1 cellular context compared by ENCODE assay signal in the genomic region with DNA sequence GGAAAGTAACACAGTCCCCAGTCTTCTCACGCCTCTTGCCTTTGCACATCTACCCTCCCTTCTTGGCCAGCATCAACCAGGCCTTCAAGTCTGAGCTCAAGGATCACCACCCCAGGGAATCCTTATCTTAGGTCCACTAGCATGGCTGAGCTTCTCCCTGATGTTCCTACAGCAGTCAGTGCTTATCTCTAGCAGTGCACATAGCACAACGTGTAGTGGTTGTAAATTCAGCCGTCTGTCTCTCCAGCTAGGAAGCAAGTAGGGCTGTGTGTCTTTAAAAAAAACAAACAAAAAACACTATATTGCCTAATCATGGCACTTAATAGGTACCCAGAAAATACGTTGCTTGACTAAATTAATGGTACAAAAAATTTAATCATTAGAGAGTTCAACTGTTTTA.
TF ChIP-seq lines count a peak whose summit lies in the region.

No MANE protein-coding gene starts in this region.

TF ChIP-seq in K562, 482 proteins besides CTCF, POLR2A, EP300 and RAD21 (continued from another document and continues in another):
- TF ChIP-seq, protein P1, sequence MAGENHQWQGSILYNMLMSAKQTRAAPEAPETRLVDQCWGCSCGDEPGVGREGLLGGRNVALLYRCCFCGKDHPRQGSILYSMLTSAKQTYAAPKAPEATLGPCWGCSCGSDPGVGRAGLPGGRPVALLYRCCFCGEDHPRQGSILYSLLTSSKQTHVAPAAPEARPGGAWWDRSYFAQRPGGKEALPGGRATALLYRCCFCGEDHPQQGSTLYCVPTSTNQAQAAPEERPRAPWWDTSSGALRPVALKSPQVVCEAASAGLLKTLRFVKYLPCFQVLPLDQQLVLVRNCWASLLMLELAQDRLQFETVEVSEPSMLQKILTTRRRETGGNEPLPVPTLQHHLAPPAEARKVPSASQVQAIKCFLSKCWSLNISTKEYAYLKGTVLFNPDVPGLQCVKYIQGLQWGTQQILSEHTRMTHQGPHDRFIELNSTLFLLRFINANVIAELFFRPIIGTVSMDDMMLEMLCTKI (IDR thresholded peaks at IDR 0.05; ENCODE audit: partially characterized antibody): no peak
- TF ChIP-seq TAF7 (tag; IDR thresholded peaks at IDR 0.05): no peak
- no peak for TF ChIP-seq ZNF445 (CRISPR knock-in tag; IDR thresholded peaks at IDR 0.05; ENCODE audit: low read depth)
- TF ChIP-seq ZNF384 (IDR thresholded peaks at IDR 0.05; ENCODE audit: low read depth, low read length): peak; percentile 59; the same call in 1 of the 2 replicates
- no peak for TF ChIP-seq GATAD2A (IDR thresholded peaks at IDR 0.05)
- TF ChIP-seq KDM1A (IDR thresholded peaks at IDR 0.05): peak; percentile 94 to 95
- TF ChIP-seq, protein P2, sequence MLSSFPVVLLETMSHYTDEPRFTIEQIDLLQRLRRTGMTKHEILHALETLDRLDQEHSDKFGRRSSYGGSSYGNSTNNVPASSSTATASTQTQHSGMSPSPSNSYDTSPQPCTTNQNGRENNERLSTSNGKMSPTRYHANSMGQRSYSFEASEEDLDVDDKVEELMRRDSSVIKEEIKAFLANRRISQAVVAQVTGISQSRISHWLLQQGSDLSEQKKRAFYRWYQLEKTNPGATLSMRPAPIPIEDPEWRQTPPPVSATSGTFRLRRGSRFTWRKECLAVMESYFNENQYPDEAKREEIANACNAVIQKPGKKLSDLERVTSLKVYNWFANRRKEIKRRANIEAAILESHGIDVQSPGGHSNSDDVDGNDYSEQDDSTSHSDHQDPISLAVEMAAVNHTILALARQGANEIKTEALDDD (IDR thresholded peaks at IDR 0.05): peak; percentile 91
- no peak for TF ChIP-seq ZNF23 (CRISPR knock-in tag; IDR thresholded peaks at IDR 0.05)
- TF ChIP-seq HDGF (IDR thresholded peaks at IDR 0.05): no peak
- no peak for TF ChIP-seq HMGN3 (IDR thresholded peaks at IDR 0.05; ENCODE audit: borderline replicate concordance, extremely low read depth, insufficient read length, low read depth, low read length)
- peak; percentile 76; the same call in 1 of the 2 replicates for TF ChIP-seq BCOR (IDR thresholded peaks at IDR 0.05)
- TF ChIP-seq MTA2 (IDR thresholded peaks at IDR 0.05; ENCODE audit: low read depth): peak; percentile 79
- TF ChIP-seq ILF3 (IDR thresholded peaks at IDR 0.05; ENCODE audit: borderline replicate concordance): 0 out of 2 replicates have a peak, but pooled peaks have one; percentile 12
- TF ChIP-seq SIN3A (IDR thresholded peaks at IDR 0.05; ENCODE audit: borderline replicate concordance in 2 of 2, control insufficient read depth in 1 of 2, low read depth in 2 of 2, low read length in 2 of 2): no peak
- peak; percentile 54; the same call in 1 of the 2 replicates for TF ChIP-seq ZEB2 (IDR thresholded peaks at IDR 0.05)
- TF ChIP-seq, protein P3, sequence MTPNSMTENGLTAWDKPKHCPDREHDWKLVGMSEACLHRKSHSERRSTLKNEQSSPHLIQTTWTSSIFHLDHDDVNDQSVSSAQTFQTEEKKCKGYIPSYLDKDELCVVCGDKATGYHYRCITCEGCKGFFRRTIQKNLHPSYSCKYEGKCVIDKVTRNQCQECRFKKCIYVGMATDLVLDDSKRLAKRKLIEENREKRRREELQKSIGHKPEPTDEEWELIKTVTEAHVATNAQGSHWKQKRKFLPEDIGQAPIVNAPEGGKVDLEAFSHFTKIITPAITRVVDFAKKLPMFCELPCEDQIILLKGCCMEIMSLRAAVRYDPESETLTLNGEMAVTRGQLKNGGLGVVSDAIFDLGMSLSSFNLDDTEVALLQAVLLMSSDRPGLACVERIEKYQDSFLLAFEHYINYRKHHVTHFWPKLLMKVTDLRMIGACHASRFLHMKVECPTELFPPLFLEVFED (CRISPR knock-in tag; conservative IDR thresholded peaks at IDR 0.05): no peak
- TF ChIP-seq, protein P4, sequence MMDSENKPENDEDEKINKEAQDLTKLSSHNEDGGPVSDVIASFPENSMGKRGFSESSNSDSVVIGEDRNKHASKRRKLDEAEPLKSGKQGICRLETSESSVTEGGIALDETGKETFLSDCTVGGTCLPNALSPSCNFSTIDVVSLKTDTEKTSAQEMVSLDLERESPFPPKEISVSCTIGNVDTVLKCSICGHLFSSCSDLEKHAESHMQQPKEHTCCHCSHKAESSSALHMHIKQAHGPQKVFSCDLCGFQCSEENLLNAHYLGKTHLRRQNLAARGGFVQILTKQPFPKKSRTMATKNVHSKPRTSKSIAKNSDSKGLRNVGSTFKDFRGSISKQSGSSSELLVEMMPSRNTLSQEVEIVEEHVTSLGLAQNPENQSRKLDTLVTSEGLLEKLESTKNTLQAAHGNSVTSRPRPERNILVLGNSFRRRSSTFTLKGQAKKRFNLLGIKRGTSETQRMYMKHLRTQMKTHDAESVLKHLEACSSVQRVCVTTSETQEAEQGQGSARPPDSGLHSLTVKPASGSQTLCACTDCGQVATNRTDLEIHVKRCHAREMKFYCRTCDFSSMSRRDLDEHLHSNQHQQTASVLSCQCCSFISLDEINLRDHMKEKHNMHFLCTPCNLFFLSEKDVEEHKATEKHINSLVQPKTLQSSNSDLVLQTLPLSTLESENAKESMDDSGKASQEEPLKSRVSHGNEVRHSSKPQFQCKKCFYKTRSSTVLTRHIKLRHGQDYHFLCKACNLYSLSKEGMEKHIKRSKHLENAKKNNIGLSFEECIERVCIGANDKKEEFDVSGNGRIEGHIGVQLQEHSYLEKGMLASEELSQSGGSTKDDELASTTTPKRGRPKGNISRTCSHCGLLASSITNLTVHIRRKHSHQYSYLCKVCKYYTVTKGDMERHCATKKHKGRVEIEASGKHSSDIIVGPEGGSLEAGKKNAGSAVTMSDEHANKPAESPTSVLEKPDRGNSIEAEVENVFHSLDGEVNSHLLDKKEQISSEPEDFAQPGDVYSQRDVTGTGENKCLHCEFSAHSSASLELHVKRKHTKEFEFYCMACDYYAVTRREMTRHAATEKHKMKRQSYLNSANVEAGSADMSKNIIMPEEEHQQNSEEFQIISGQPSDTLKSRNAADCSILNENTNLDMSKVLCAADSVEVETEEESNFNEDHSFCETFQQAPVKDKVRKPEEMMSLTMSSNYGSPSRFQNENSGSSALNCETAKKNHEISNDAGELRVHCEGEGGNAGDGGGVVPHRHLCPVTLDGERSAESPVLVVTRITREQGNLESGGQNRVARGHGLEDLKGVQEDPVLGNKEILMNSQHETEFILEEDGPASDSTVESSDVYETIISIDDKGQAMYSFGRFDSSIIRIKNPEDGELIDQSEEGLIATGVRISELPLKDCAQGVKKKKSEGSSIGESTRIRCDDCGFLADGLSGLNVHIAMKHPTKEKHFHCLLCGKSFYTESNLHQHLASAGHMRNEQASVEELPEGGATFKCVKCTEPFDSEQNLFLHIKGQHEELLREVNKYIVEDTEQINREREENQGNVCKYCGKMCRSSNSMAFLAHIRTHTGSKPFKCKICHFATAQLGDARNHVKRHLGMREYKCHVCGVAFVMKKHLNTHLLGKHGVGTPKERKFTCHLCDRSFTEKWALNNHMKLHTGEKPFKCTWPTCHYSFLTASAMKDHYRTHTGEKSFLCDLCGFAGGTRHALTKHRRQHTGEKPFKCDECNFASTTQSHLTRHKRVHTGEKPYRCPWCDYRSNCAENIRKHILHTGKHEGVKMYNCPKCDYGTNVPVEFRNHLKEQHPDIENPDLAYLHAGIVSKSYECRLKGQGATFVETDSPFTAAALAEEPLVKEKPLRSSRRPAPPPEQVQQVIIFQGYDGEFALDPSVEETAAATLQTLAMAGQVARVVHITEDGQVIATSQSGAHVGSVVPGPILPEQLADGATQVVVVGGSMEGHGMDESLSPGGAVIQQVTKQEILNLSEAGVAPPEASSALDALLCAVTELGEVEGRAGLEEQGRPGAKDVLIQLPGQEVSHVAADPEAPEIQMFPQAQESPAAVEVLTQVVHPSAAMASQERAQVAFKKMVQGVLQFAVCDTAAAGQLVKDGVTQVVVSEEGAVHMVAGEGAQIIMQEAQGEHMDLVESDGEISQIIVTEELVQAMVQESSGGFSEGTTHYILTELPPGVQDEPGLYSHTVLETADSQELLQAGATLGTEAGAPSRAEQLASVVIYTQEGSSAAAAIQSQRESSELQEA (IDR thresholded peaks at IDR 0.05; ENCODE audit: low read depth): no peak
- no peak for TF ChIP-seq HMG20B (CRISPR knock-in tag; IDR thresholded peaks at IDR 0.05)
- TF ChIP-seq U2AF1 (optimal IDR thresholded peaks at IDR 0.05; ENCODE audit: low read depth, low read length): no peak
- TF ChIP-seq ADNP (tag; IDR thresholded peaks at IDR 0.05): no peak
- no peak for TF ChIP-seq BDP1 (IDR thresholded peaks at IDR 0.05; ENCODE audit: insufficient read depth, insufficient read length)
- TF ChIP-seq SMAD4 (CRISPR knock-in tag; conservative IDR thresholded peaks at IDR 0.05): peak; percentile 76
- TF ChIP-seq PRPF4 (IDR thresholded peaks at IDR 0.05; ENCODE audit: insufficient read depth, low read depth, low read length, poor library complexity, severe bottlenecking): no peak
- TF ChIP-seq, protein P5, sequence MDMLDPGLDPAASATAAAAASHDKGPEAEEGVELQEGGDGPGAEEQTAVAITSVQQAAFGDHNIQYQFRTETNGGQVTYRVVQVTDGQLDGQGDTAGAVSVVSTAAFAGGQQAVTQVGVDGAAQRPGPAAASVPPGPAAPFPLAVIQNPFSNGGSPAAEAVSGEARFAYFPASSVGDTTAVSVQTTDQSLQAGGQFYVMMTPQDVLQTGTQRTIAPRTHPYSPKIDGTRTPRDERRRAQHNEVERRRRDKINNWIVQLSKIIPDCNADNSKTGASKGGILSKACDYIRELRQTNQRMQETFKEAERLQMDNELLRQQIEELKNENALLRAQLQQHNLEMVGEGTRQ (CRISPR knock-in tag; IDR thresholded peaks at IDR 0.05): no peak
- TF ChIP-seq, protein P6, sequence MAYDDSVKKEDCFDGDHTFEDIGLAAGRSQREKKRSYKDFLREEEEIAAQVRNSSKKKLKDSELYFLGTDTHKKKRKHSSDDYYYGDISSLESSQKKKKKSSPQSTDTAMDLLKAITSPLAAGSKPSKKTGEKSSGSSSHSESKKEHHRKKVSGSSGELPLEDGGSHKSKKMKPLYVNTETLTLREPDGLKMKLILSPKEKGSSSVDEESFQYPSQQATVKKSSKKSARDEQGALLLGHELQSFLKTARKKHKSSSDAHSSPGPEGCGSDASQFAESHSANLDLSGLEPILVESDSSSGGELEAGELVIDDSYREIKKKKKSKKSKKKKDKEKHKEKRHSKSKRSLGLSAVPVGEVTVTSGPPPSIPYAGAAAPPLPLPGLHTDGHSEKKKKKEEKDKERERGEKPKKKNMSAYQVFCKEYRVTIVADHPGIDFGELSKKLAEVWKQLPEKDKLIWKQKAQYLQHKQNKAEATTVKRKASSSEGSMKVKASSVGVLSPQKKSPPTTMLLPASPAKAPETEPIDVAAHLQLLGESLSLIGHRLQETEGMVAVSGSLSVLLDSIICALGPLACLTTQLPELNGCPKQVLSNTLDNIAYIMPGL (CRISPR knock-in tag; IDR thresholded peaks at IDR 0.05): no peak
- TF ChIP-seq RAD51 (IDR thresholded peaks at IDR 0.05; ENCODE audit: borderline replicate concordance, low read depth): peak; percentile 16; the same call in 1 of the 2 replicates
- TF ChIP-seq, protein P7, sequence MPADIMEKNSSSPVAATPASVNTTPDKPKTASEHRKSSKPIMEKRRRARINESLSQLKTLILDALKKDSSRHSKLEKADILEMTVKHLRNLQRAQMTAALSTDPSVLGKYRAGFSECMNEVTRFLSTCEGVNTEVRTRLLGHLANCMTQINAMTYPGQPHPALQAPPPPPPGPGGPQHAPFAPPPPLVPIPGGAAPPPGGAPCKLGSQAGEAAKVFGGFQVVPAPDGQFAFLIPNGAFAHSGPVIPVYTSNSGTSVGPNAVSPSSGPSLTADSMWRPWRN (IDR thresholded peaks at IDR 0.05; ENCODE audit: low read depth): no peak
- TF ChIP-seq MAZ (CRISPR knock-in tag; conservative IDR thresholded peaks at IDR 0.05 in 1 of 2, IDR thresholded peaks at IDR 0.05 in 1 of 2): no peak
- no peak for TF ChIP-seq RB1 (IDR thresholded peaks at IDR 0.05; ENCODE audit: low read depth)
- TF ChIP-seq TEAD2 (tag; IDR thresholded peaks at IDR 0.05): no peak
- TF ChIP-seq ETV6 (IDR thresholded peaks at IDR 0.05; ENCODE audit: borderline replicate concordance in 1 of 2, low read depth in 2 of 2, low read length in 1 of 2): no peak
- no peak for TF ChIP-seq ETV6 (CRISPR knock-in tag; IDR thresholded peaks at IDR 0.05; ENCODE audit: borderline replicate concordance)
- TF ChIP-seq ELF4 (CRISPR knock-in tag; IDR thresholded peaks at IDR 0.05): peak; percentile 58; the same call in 1 of the 2 replicates
- no peak for TF ChIP-seq E2F3 (CRISPR knock-in tag; IDR thresholded peaks at IDR 0.05)
- no peak for TF ChIP-seq HDAC6 (IDR thresholded peaks at IDR 0.05; ENCODE audit: low read depth, low read length)
- TF ChIP-seq XRCC4 (IDR thresholded peaks at IDR 0.05; ENCODE audit: extremely low read depth, insufficient read depth, insufficient read length): no peak
- peak; percentile 51; the same call in 1 of the 2 replicates for TF ChIP-seq SMARCC2 (IDR thresholded peaks at IDR 0.05; ENCODE audit: low read depth)
- TF ChIP-seq ZNF408 (CRISPR knock-in tag; IDR thresholded peaks at IDR 0.05; ENCODE audit: low read depth): no peak
- TF ChIP-seq RBM17 (IDR thresholded peaks at IDR 0.05; ENCODE audit: borderline replicate concordance, low read depth, low read length): no peak
- no peak for TF ChIP-seq SAFB2 (IDR thresholded peaks at IDR 0.05; ENCODE audit: borderline replicate concordance, low read depth, low read length, severe bottlenecking)
- no peak for TF ChIP-seq ZNF224 (CRISPR knock-in tag; IDR thresholded peaks at IDR 0.05)
- TF ChIP-seq, protein P8, sequence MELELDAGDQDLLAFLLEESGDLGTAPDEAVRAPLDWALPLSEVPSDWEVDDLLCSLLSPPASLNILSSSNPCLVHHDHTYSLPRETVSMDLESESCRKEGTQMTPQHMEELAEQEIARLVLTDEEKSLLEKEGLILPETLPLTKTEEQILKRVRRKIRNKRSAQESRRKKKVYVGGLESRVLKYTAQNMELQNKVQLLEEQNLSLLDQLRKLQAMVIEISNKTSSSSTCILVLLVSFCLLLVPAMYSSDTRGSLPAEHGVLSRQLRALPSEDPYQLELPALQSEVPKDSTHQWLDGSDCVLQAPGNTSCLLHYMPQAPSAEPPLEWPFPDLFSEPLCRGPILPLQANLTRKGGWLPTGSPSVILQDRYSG (tag; conservative IDR thresholded peaks at IDR 0.05; ENCODE audit: low read depth): no peak
